Comparison of ENCODE assay signal across 24 cellular contexts in genomic region chr22:46319319-46319718, GRCh38. TPM values are rescaled to one million over a fixed set of nuclear protein-coding genes. Genes with fewer than 3 reads are reported as not detected.
"Had no signal": no experiment of that assay in that cellular context is flagged by ENCODE, and none has a peak within 500 bp of the region (broad histone marks: within the 10 kb centered on the region; RNA-seq: fewer than 3 reads in every experiment).

No MANE protein-coding gene starts in this region.

- H3K27me3 ChIP-seq: ascending aorta, body of pancreas, Peyer's patch, SJCRH30 had no signal

- H3K27ac ChIP-seq: ascending aorta, body of pancreas, Peyer's patch, SJCRH30 had no signal

- H3K27me3 Mint-ChIP-seq: activated CD8-positive, alpha-beta T cell treated with anti-CD3 and anti-CD28 coated beads for 36 hours; activated naive CD8-positive, alpha-beta T cell treated with anti-CD3 and anti-CD28 coated beads, Interleukin-2, amount 50 U/mL, for 24 hours had no signal

- H3K4me2 ChIP-seq: SK-N-SH had no signal

- H3K4me3 ChIP-seq: ascending aorta, body of pancreas, K562, Peyer's patch, SJCRH30 had no signal

- H3K9me3 ChIP-seq: ascending aorta, body of pancreas, Peyer's patch, SJCRH30, SK-N-SH had no signal

- H3K9ac ChIP-seq: SK-N-SH had no signal

- H3K9me3 Mint-ChIP-seq: activated CD8-positive, alpha-beta T cell treated with anti-CD3 and anti-CD28 coated beads for 36 hours; activated naive CD4-positive, alpha-beta T cell treated with anti-CD3 and anti-CD28 coated beads, Interleukin-2, amount 50 U/mL, for 72 hours; activated naive CD8-positive, alpha-beta T cell treated with anti-CD3 and anti-CD28 coated beads, Interleukin-2, amount 50 U/mL, for 24 hours had no signal

- H3K4me1 ChIP-seq: ascending aorta, body of pancreas, Peyer's patch had no signal

- H3K4me3 Mint-ChIP-seq: activated CD8-positive, alpha-beta T cell treated with anti-CD3 and anti-CD28 coated beads for 36 hours; activated naive CD8-positive, alpha-beta T cell treated with anti-CD3 and anti-CD28 coated beads, Interleukin-2, amount 50 U/mL, for 24 hours had no signal

- H3K4me1 Mint-ChIP-seq: activated naive CD8-positive, alpha-beta T cell treated with anti-CD3 and anti-CD28 coated beads, Interleukin-2, amount 50 U/mL, for 24 hours had no signal

- H3K36me3 ChIP-seq: ascending aorta, Peyer's patch had no signal

- ATAC-seq: activated CD4-positive, CD25-positive, alpha-beta regulatory T cell treated with anti-CD3 and anti-CD28 coated beads, Interleukin-2, amount 50 U/mL, for 24 hours; activated CD8-positive, alpha-beta T cell treated with anti-CD3 and anti-CD28 coated beads for 36 hours; activated naive CD8-positive, alpha-beta T cell treated with anti-CD3 and anti-CD28 coated beads, Interleukin-2, amount 50 U/mL, for 24 hours; body of pancreas; K562 had no signal

- DNase-seq: activated CD4-positive, alpha-beta T cell treated with anti-CD3 and anti-CD28 coated beads for 4 hours; activated CD8-positive, alpha-beta memory T cell treated with anti-CD3 and anti-CD28 coated beads, Interleukin-2, amount 50 U/mL, for 4 hours; activated CD8-positive, alpha-beta T cell treated with anti-CD3 and anti-CD28 coated beads for 36 hours; activated effector memory CD4-positive, alpha-beta T cell treated with Interleukin-2 at 50 U/mL for 16 hours; activated naive CD4-positive, alpha-beta T cell; activated naive CD8-positive, alpha-beta T cell treated with anti-CD3 and anti-CD28 coated beads, Interleukin-2, amount 50 U/mL, for 24 hours; amniotic stem cell; body of pancreas; Karpas-422; NCI-H1105 treated with DMSO at 0.1 percent for 48 hours; NCI-H1436 treated with DMSO at 0.1 percent for 48 hours; NCI-H187; NCI-H2081; NCI-H510A treated with DMSO at 0.1 percent for 48 hours; Right ventricle myocardium superior; SJCRH30; SK-N-SH had no signal

- H3K27ac Mint-ChIP-seq: activated CD8-positive, alpha-beta T cell treated with anti-CD3 and anti-CD28 coated beads for 36 hours; activated naive CD8-positive, alpha-beta T cell treated with anti-CD3 and anti-CD28 coated beads, Interleukin-2, amount 50 U/mL, for 24 hours had no signal

RNA-seq across cellular contexts. Expression of gene GTSE1, which starts 22.6 kb away (rescaled TPM):
- total RNA-seq: ascending aorta had no signal

RNA-seq across cellular contexts. Expression of gene PKDREJ, which starts 56.2 kb away (rescaled TPM):
- total RNA-seq: activated CD8-positive, alpha-beta T cell treated with anti-CD3 and anti-CD28 coated beads for 36 hours; ascending aorta; bronchial epithelial cell; K562; T-helper 1 cell treated with Interleukin-12 subunit alpha and Interleukin-12 subunit beta and Interleukin-4 antibody, amounts not matched to agents 30 ng/mL and 1 ng/mL, for 36 hours had no signal
- polyA plus RNA-seq: SK-N-SH had no signal
